Comparison of ENCODE assay signal across 1 cellular context in genomic region chr1:223224465-223224864, GRCh38.
A peak's percentile ranks its signal among the peaks of the same experiment; 100 is the strongest.
TF ChIP-seq lines count a peak whose summit lies in the region.

No MANE protein-coding gene starts in this region.

TF ChIP-seq in H1, 55 proteins besides CTCF, POLR2A, EP300 and RAD21 (continued from another document):
- no peak for TF ChIP-seq CHD7 (IDR thresholded peaks at IDR 0.05; ENCODE audit: insufficient replicate concordance, low read length)
- no peak for TF ChIP-seq JUN (IDR thresholded peaks at IDR 0.05; ENCODE audit: low read depth, low read length)
- TF ChIP-seq MAFK (IDR thresholded peaks at IDR 0.05; ENCODE audit: low read depth, low read length): no peak
- peak; percentile 94 for TF ChIP-seq E2F6 (IDR thresholded peaks at IDR 0.05)
TF ChIP-seq in H1: peak in this region for 2.
